ENCODE assay signal across 26 cellular contexts in the genomic region with DNA sequence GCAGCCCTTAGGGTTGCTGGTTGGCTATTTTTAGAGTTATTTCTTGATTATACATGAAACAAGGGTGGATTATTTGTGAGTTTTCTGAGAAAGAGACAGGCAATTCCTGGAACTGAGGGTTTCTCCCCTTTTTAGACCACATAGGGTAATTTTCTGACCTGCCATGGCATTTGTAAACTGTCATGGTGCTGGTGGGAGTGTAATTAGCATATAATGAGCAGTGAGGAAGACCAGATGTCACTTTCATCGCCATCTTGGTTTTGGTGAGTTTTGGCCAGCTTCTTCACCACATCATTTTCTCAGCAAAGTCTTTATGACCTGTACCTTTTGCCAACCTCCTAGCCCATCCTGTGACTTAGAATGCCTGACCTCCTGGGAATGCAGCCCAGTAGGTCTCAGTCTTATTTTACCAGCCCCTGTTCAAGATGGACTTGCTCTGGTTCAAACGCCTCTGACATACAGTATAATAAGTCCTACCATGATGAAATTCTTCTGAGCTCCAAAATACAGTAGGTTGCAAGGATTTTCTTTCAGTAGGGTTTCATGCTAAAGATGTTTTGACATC.
"Had no signal": no experiment of that assay in that cellular context is flagged by ENCODE, and none has a peak within 500 bp of the region (broad histone marks: within the 10 kb centered on the region; RNA-seq: fewer than 3 reads in every experiment).

No MANE protein-coding gene starts in this region.

- H3K36me3 ChIP-seq: colonic mucosa, left ventricle myocardium inferior, sigmoid colon, thyroid gland had no signal

- DNase-seq: activated CD4-positive, alpha-beta memory T cell treated with anti-CD3 and anti-CD28 coated beads for 36 hours; activated CD4-positive, alpha-beta T cell treated with anti-CD3 and anti-CD28 coated beads for 1 hour; activated CD8-positive, alpha-beta memory T cell treated with anti-CD3 and anti-CD28 coated beads, Interleukin-2, amount 10 ng/mL, durations not matched to agents 7 days and 5 days; activated gamma-delta T cell; activated T-cell treated with anti-CD3 and anti-CD28 coated beads for 4 hours; amniotic stem cell; dorsolateral prefrontal cortex; effector memory CD8-positive, alpha-beta T cell; foreskin melanocyte; immature natural killer cell; kidney glomerular epithelial cell; left ventricle myocardium inferior; mammary epithelial cell; midbrain; natural killer cell; sigmoid colon; SK-N-SH; stimulated activated CD4-positive, alpha-beta T cell treated with anti-CD3 and anti-CD28 coated beads, Interleukin-15, amount 100 ng/mL, for 24 hours; stimulated activated naive CD4-positive, alpha-beta T cell; substantia nigra; T-helper 9 cell; thyroid gland had no signal

- H3K27ac Mint-ChIP-seq: activated CD4-positive, alpha-beta memory T cell treated with anti-CD3 and anti-CD28 coated beads for 36 hours; activated CD8-positive, alpha-beta memory T cell treated with anti-CD3 and anti-CD28 coated beads, Interleukin-2, amount 10 ng/mL, durations not matched to agents 7 days and 5 days; activated naive CD4-positive, alpha-beta T cell treated with anti-CD3 and anti-CD28 coated beads, Interleukin-2, amount 50 U/mL, for 24 hours; effector memory CD8-positive, alpha-beta T cell; immature natural killer cell; natural killer cell had no signal

- H3K4me1 Mint-ChIP-seq: activated naive CD4-positive, alpha-beta T cell treated with anti-CD3 and anti-CD28 coated beads, Interleukin-2, amount 50 U/mL, for 24 hours; immature natural killer cell; natural killer cell had no signal

- H3K27me3 ChIP-seq: colonic mucosa, sigmoid colon, thyroid gland had no signal

- H3K9me3 ChIP-seq: colonic mucosa, left ventricle myocardium inferior, sigmoid colon, SK-N-SH, thyroid gland had no signal

- H3K27ac ChIP-seq: colonic mucosa, dorsolateral prefrontal cortex, left ventricle myocardium inferior, thyroid gland had no signal

- H3K4me2 ChIP-seq: SK-N-SH, smooth muscle cell had no signal

- H3K4me3 Mint-ChIP-seq: activated CD4-positive, alpha-beta memory T cell treated with anti-CD3 and anti-CD28 coated beads for 36 hours; activated CD8-positive, alpha-beta memory T cell treated with anti-CD3 and anti-CD28 coated beads, Interleukin-2, amount 10 ng/mL, durations not matched to agents 7 days and 5 days; activated naive CD4-positive, alpha-beta T cell treated with anti-CD3 and anti-CD28 coated beads, Interleukin-2, amount 50 U/mL, for 24 hours; effector memory CD8-positive, alpha-beta T cell; immature natural killer cell; natural killer cell had no signal

- ATAC-seq: activated CD8-positive, alpha-beta memory T cell treated with anti-CD3 and anti-CD28 coated beads, Interleukin-2, amount 10 ng/mL, durations not matched to agents 7 days and 5 days; effector memory CD8-positive, alpha-beta T cell; esophagus mucosa; natural killer cell had no signal

- H3K4me3 ChIP-seq: colonic mucosa, dorsolateral prefrontal cortex, left ventricle myocardium inferior, sigmoid colon, smooth muscle cell, thyroid gland had no signal

- H3K9ac ChIP-seq: SK-N-SH had no signal

- H3K27me3 Mint-ChIP-seq: activated CD4-positive, alpha-beta memory T cell treated with anti-CD3 and anti-CD28 coated beads for 36 hours; activated CD8-positive, alpha-beta memory T cell treated with anti-CD3 and anti-CD28 coated beads, Interleukin-2, amount 10 ng/mL, durations not matched to agents 7 days and 5 days; activated naive CD4-positive, alpha-beta T cell treated with anti-CD3 and anti-CD28 coated beads, Interleukin-2, amount 50 U/mL, for 24 hours; effector memory CD8-positive, alpha-beta T cell had no signal

- H3K9me3 Mint-ChIP-seq: activated CD4-positive, alpha-beta memory T cell treated with anti-CD3 and anti-CD28 coated beads for 36 hours; activated naive CD4-positive, alpha-beta T cell treated with anti-CD3 and anti-CD28 coated beads, Interleukin-2, amount 50 U/mL, for 24 hours; effector memory CD8-positive, alpha-beta T cell had no signal

- H3K36me3 Mint-ChIP-seq: activated CD4-positive, alpha-beta memory T cell treated with anti-CD3 and anti-CD28 coated beads for 36 hours; activated CD8-positive, alpha-beta memory T cell treated with anti-CD3 and anti-CD28 coated beads, Interleukin-2, amount 10 ng/mL, durations not matched to agents 7 days and 5 days; activated naive CD4-positive, alpha-beta T cell treated with anti-CD3 and anti-CD28 coated beads, Interleukin-2, amount 50 U/mL, for 24 hours; immature natural killer cell; natural killer cell had no signal

- H3K4me1 ChIP-seq: colonic mucosa, left ventricle myocardium inferior had no signal
